Comparison of ENCODE assay signal across 8 cellular contexts in genomic region chr2:70095833-70096670, GRCh38. TPM values are rescaled to one million over a fixed set of nuclear protein-coding genes. Genes with fewer than 3 reads are reported as not detected.
DNase-seq lines count a peak whose midpoint lies in the region; ATAC-seq and TF ChIP-seq lines count a peak whose summit lies in the region.

No MANE protein-coding gene starts in this region.

- no TSS peak for BruUV-seq in Caco-2 (replicated peaks; lab: Mats Ljungman, UMichigan)

- POLR2A ChIA-PET in CD8-positive, alpha-beta memory T cell (lab: Charles Lee) = interaction anchor here (0.7 to 2.7 kb wide), 6 partner anchors 8 to 46 kb away, joined by 5 to 20 read pairs (median 11); no protein-coding TSS in a partner anchor
- POLR2A ChIA-PET in RWPE1 (lab: Yijun Ruan, JAX; ENCODE audit: low non-redundant PET) (no interaction called here), Caco-2 (lab: Charles Lee) (no interaction called here)

- WGBS in endodermal cell (ENCODE audit: insufficient coverage in 1 of 2, insufficient read length in 1 of 2), 2 experiments = 96% methylated on average over 10 to 14 of the region's 14 CpGs
- 95 to 96% (median 96%) methylated on average over 14 of the region's 14 CpGs for WGBS in psoas muscle, 3 donors

- ATAC-seq in psoas muscle (peak in 1 of 4 donors; percentile 21), HG03135 (IDR thresholded peaks at IDR 0.05; ENCODE audit: unreplicated experiment) (no peak)

- CTCF ChIA-PET in CD8-positive, alpha-beta memory T cell (lab: Charles Lee) = interaction anchor here (0.8 to 11.8 kb wide), 5 partner anchors 11 to 181 kb away, joined by 3 to 105 read pairs (median 4); partner anchors contain the start of gene MXD1
- CTCF ChIA-PET in RWPE1 (lab: Yijun Ruan, JAX) = no interaction called here
- CTCF ChIA-PET in Caco-2 (lab: Charles Lee) = no interaction called here

- no peaks in the 10 kb centered on the region for H3K9me3 Mint-ChIP-seq in CD8-positive, alpha-beta memory T cell
- H3K9me3 Mint-ChIP-seq in endodermal cell (no peaks in the 10 kb centered on the region), Caco-2 (ENCODE audit: unreplicated experiment) (no peaks in the 10 kb centered on the region)

- intact Hi-C loops in psoas muscle (cut with DNase I) = no loop called here
- intact Hi-C loops in Caco-2 (cut with micrococcal nuclease; ENCODE audit: unreplicated experiment) = no loop called here

- H3K36me3 ChIP-seq in CD8-positive, alpha-beta memory T cell (ENCODE audit: insufficient read depth, low read length) = no peaks in the 10 kb centered on the region
- no peaks in the 10 kb centered on the region for H3K36me3 ChIP-seq in endodermal cell (ENCODE audit: control insufficient read depth, insufficient read depth, low read length)
- H3K36me3 ChIP-seq in psoas muscle (ENCODE audit: insufficient read depth in 1 of 2, low read depth in 1 of 2) = no peaks in the 10 kb centered on the region
- H3K36me3 ChIP-seq in Caco-2 (ENCODE audit: control insufficient read depth, insufficient read depth, low read length) = no peaks in the 10 kb centered on the region

- no peak overlapping the region for H3K9ac ChIP-seq in endodermal cell (ENCODE audit: extremely low read depth, low read length, poor library complexity, severe bottlenecking)

- H3K36me3 Mint-ChIP-seq in CD8-positive, alpha-beta memory T cell = no peaks in the 10 kb centered on the region
- H3K36me3 Mint-ChIP-seq in endodermal cell (ENCODE audit: low read depth) = no peaks in the 10 kb centered on the region
- H3K36me3 Mint-ChIP-seq in Caco-2 (ENCODE audit: insufficient read depth, unreplicated experiment) = no peaks in the 10 kb centered on the region

- peaks cover 35% of the 10 kb centered on the region for H3K4me1 ChIP-seq in CD8-positive, alpha-beta memory T cell (ENCODE audit: insufficient read depth, low read length)
- H3K4me1 ChIP-seq in endodermal cell (ENCODE audit: control insufficient read depth, insufficient read depth, low read length) (no peaks in the 10 kb centered on the region), psoas muscle (peaks cover 6% of the 10 kb centered on the region), Caco-2 (no peaks in the 10 kb centered on the region)

- H3K27ac ChIP-seq in CD8-positive, alpha-beta memory T cell (ENCODE audit: low read depth, low read length) = no peak overlapping the region
- peak overlapping the region; percentile 75 for H3K27ac ChIP-seq in RWPE1
- no peak overlapping the region for H3K27ac ChIP-seq in endodermal cell (ENCODE audit: low read depth, low read length)
- peak overlapping the region; percentile 63 for H3K27ac ChIP-seq in psoas muscle

- H3K27me3 Mint-ChIP-seq in CD8-positive, alpha-beta memory T cell = peaks cover 0 to 1% of the 10 kb centered on the region in 2 donors
- H3K27me3 Mint-ChIP-seq in endodermal cell (ENCODE audit: insufficient read depth) (no peaks in the 10 kb centered on the region), Caco-2 (ENCODE audit: insufficient read depth, unreplicated experiment) (no peaks in the 10 kb centered on the region)

- no peaks in the 10 kb centered on the region for H3K27me3 ChIP-seq in CD8-positive, alpha-beta memory T cell (ENCODE audit: insufficient read depth, low read length, poor library complexity, severe bottlenecking)
- H3K27me3 ChIP-seq in endodermal cell (ENCODE audit: control insufficient read depth, insufficient read depth, low read length, poor library complexity, severe bottlenecking) = no peaks in the 10 kb centered on the region
- H3K27me3 ChIP-seq in psoas muscle (ENCODE audit: insufficient read depth in 3 of 3, low read length in 2 of 3) = no peaks in the 10 kb centered on the region
- no peaks in the 10 kb centered on the region for H3K27me3 ChIP-seq in Caco-2 (replicated peaks; ENCODE audit: control insufficient read depth, insufficient read depth, low read length)

- H3K4me1 Mint-ChIP-seq in CD8-positive, alpha-beta memory T cell = peaks cover 37 to 42% (median 41%) of the 10 kb centered on the region in 3 donors
- H3K4me1 Mint-ChIP-seq in endodermal cell = peaks cover 4% of the 10 kb centered on the region
- H3K4me1 Mint-ChIP-seq in Caco-2 (ENCODE audit: low read depth, unreplicated experiment) = peaks cover 13% of the 10 kb centered on the region

- H3K4me3 ChIP-seq in CD8-positive, alpha-beta memory T cell (ENCODE audit: low read length) = no peak overlapping the region
- H3K4me3 ChIP-seq in endodermal cell (ENCODE audit: low read length) (no peak overlapping the region), psoas muscle (no peak overlapping the region), Caco-2 (ENCODE audit: low read depth, low read length) (no peak overlapping the region)

- H3K27ac Mint-ChIP-seq in CD8-positive, alpha-beta memory T cell = peak overlapping the region; percentile 89 to 99 (median 96)
- H3K27ac Mint-ChIP-seq in endodermal cell = peak overlapping the region; percentile 26
- H3K27ac Mint-ChIP-seq in Caco-2 (ENCODE audit: unreplicated experiment) = no peak overlapping the region

- no peak for DNase-seq in CD8-positive, alpha-beta memory T cell
- no peak for DNase-seq in RWPE1 (ENCODE audit: low spot score)
- DNase-seq in endodermal cell = no peak
- no peak for DNase-seq in psoas muscle
- no peak for DNase-seq in Caco-2
- DNase-seq in DMS153 (lab: John Stamatoyannopoulos, UW) = no peak
- DNase-seq in HuH-7 (ENCODE audit: low spot score) = no peak

- TF ChIP-seq CTCF in RWPE1 (conservative IDR thresholded peaks at IDR 0.05; ENCODE audit: low read depth) (no peak), endodermal cell (conservative IDR thresholded peaks at IDR 0.05) (no peak), psoas muscle (IDR thresholded peaks at IDR 0.05) (no peak), Caco-2 (IDR thresholded peaks at IDR 0.05; ENCODE audit: insufficient read depth in 1 of 2, low read depth in 1 of 2, low read length in 1 of 2, severe bottlenecking in 1 of 2, unreplicated experiment in 1 of 2) (no peak)

- H3K9me3 ChIP-seq in CD8-positive, alpha-beta memory T cell (ENCODE audit: low read length) = no peaks in the 10 kb centered on the region
- H3K9me3 ChIP-seq in endodermal cell (ENCODE audit: control insufficient read depth, low read length) (no peaks in the 10 kb centered on the region), psoas muscle (no peaks in the 10 kb centered on the region), Caco-2 (no peaks in the 10 kb centered on the region; the same call in 1 of the 2 replicates)

- H3K4me3 Mint-ChIP-seq in CD8-positive, alpha-beta memory T cell = peak overlapping the region in 4 of 7 donors; percentile 4 to 72 (median 38)
- H3K4me3 Mint-ChIP-seq in endodermal cell = no peak overlapping the region
- no peak overlapping the region for H3K4me3 Mint-ChIP-seq in Caco-2 (ENCODE audit: unreplicated experiment)

RNA-seq across cellular contexts. Expression of gene PCBP1, which starts 8.8 kb away (rescaled TPM):
- 100 to 1,000 TPM; 428 to 434 TPM for total RNA-seq in CD8-positive, alpha-beta memory T cell
- polyA plus RNA-seq in CD8-positive, alpha-beta memory T cell = 161 TPM
- total RNA-seq in endodermal cell (100 to 1,000 TPM; 344 to 357 TPM), psoas muscle (100 to 1,000 TPM; 423 to 683 (median 522) TPM), Caco-2 (2022) (308 and 319 TPM in 2 replicates)
- 354 TPM for polyA plus RNA-seq in endodermal cell (2013, experiment 1 of 2)
- polyA plus RNA-seq in endodermal cell (2013, experiment 2 of 2) = 313 TPM
- 100 to 1,000 TPM; 522 to 746 (median 549) TPM for polyA plus RNA-seq in psoas muscle

Comparison
In these comparisons a context has a peak if more than half of its experiments do, and no peak if none do; other contexts are left out.
1. H3K27ac ChIP-seq: peak in RWPE1 (single experiment) and psoas muscle (single experiment); none in CD8-positive, alpha-beta memory T cell (single experiment) and endodermal cell (single experiment).
2. H3K4me3 Mint-ChIP-seq: peak in CD8-positive, alpha-beta memory T cell (4 of 7); none in endodermal cell (single experiment) and Caco-2 (single experiment).